ENCODE assay signal across 9 cellular contexts in genomic region chr9:135989157-135989556, GRCh38.
"Had no signal": no experiment of that assay in that cellular context is flagged by ENCODE, and none has a peak within 500 bp of the region (broad histone marks: within the 10 kb centered on the region; RNA-seq: fewer than 3 reads in every experiment).

No MANE protein-coding gene starts in this region.

- H3K4me3 ChIP-seq: pancreas had no signal

- H3K9me3 ChIP-seq: ascending aorta, gastroesophageal sphincter, pancreas had no signal

- H3K36me3 ChIP-seq: ascending aorta, gastroesophageal sphincter, pancreas had no signal

- H3K27ac ChIP-seq: ascending aorta, pancreas had no signal

- H3K4me3 Mint-ChIP-seq: activated naive CD8-positive, alpha-beta T cell treated with anti-CD3 and anti-CD28 coated beads, Interleukin-2, amount 10 ng/mL, durations not matched to agents 7 days and 5 days had no signal

- H3K27me3 ChIP-seq: ascending aorta had no signal

- H3K9me3 Mint-ChIP-seq: activated naive CD8-positive, alpha-beta T cell treated with anti-CD3 and anti-CD28 coated beads, Interleukin-2, amount 10 ng/mL, durations not matched to agents 7 days and 5 days had no signal

- H3K27ac Mint-ChIP-seq: activated naive CD8-positive, alpha-beta T cell treated with anti-CD3 and anti-CD28 coated beads, Interleukin-2, amount 10 ng/mL, durations not matched to agents 7 days and 5 days had no signal

- ATAC-seq: gastroesophageal sphincter had no signal

- DNase-seq: activated CD4-positive, alpha-beta T cell treated with anti-CD3 and anti-CD28 coated beads for 1 hour; activated gamma-delta T cell; activated naive CD8-positive, alpha-beta T cell treated with anti-CD3 and anti-CD28 coated beads, Interleukin-2, amount 10 ng/mL, durations not matched to agents 7 days and 5 days; effector memory CD4-positive, alpha-beta T cell; T-helper 9 cell; trophoblast cell had no signal

- H3K27me3 Mint-ChIP-seq: activated naive CD8-positive, alpha-beta T cell treated with anti-CD3 and anti-CD28 coated beads, Interleukin-2, amount 10 ng/mL, durations not matched to agents 7 days and 5 days had no signal

- H3K36me3 Mint-ChIP-seq: activated naive CD8-positive, alpha-beta T cell treated with anti-CD3 and anti-CD28 coated beads, Interleukin-2, amount 10 ng/mL, durations not matched to agents 7 days and 5 days had no signal
